Comparison of ENCODE assay signal across 8 cellular contexts in the genomic region with DNA sequence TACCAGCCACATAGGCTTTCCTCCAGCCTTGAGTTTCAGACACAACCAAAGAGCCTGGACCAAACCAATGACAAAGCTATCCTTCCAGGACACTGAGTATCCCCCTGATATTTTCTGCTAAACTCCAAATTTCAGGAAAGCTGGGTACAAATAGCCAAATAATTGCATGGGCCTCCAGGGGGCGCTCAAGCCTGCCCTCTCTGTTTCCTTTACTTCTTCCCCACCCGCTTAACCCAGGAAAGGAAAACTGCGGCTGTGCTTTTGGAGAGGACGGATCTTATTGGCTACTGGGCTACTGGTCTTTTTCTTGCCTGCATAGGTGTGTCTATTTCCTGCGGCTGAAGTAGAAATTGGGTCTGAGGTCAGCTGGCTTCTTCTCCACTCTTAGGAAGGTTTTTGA. TPM values are rescaled to one million over a fixed set of nuclear protein-coding genes. Genes with fewer than 3 reads are reported as not detected.
DNase-seq lines count a peak whose midpoint lies in the region; ATAC-seq, FAIRE-seq and TF ChIP-seq lines count a peak whose summit lies in the region.

No MANE protein-coding gene starts in this region.

- peak; percentile 66 for FAIRE-seq in G401.6 (lab: Jason Lieb, UNC)

- no peaks in the 10 kb centered on the region for H3K4me1 Mint-ChIP-seq in brain

- H3K4me3 Mint-ChIP-seq in brain, result no peak overlapping the region

- no peak overlapping the region for H3K27ac Mint-ChIP-seq in brain

- H3K9me3 Mint-ChIP-seq in brain, result peaks cover 22 to 42% (median 37%) of the 10 kb centered on the region in 5 experiments

- DNase-seq in M059J (ENCODE audit: low read depth) (peak; percentile 40), UCSD-AML1 (lab: John Stamatoyannopoulos, UW; ENCODE audit: unreplicated experiment) (peak; percentile 69), inferior parietal cortex (ENCODE audit: extremely low spot score) (peak; percentile 54)
- DNase-seq in stimulated activated CD4-positive, alpha-beta T cell treated with anti-CD3 and anti-CD28 coated beads, Interleukin-1b, Interleukin-23, amount 100 ng/mL, for 48 hours, result peak; percentile 34

- H3K36me3 Mint-ChIP-seq in brain, result no peaks in the 10 kb centered on the region

- peak; percentile 47 to 61 for TF ChIP-seq CTCF in brain (conservative IDR thresholded peaks at IDR 0.05)

- H3K27me3 Mint-ChIP-seq in brain, result peaks cover 18% of the 10 kb centered on the region

- ATAC-seq in GM19023 (IDR thresholded peaks at IDR 0.05; ENCODE audit: unreplicated experiment), result no peak
- no peak for ATAC-seq in HG02759 (IDR thresholded peaks at IDR 0.05; ENCODE audit: unreplicated experiment)

RNA-seq across cellular contexts. Expression of a gene that starts 30.1 kb away (rescaled TPM):
- total RNA-seq in M059J (2014; rRNA removed; shearing (Covaris generic)), result 0.49 TPM in 1 of 2 replicates, not detected in the other
- 1.4 TPM for polyA plus RNA-seq in brain (ENCODE audit: insufficient read depth, low read depth, low replicate concordance)

RNA-seq across cellular contexts. Expression of a gene that starts 30.2 kb away (rescaled TPM):
- 0.12 TPM in 1 of 2 replicates, not detected in the other for total RNA-seq in M059J (2014; rRNA removed; shearing (Covaris generic))
- 3.2 TPM for polyA plus RNA-seq in brain (ENCODE audit: insufficient read depth, low read depth, low replicate concordance)

RNA-seq across cellular contexts. Expression of a gene that starts 47.7 kb away (rescaled TPM):
- total RNA-seq in M059J (2014; rRNA removed; shearing (Covaris generic)), result not detected in 2 replicates
- not detected for polyA plus RNA-seq in brain (ENCODE audit: insufficient read depth, low read depth, low replicate concordance)

RNA-seq across cellular contexts. Expression of a gene that starts 50.3 kb away (rescaled TPM):
- 0.37 TPM in 1 of 2 replicates, not detected in the other for total RNA-seq in M059J (2014; rRNA removed; shearing (Covaris generic))
- 1.8 TPM for polyA plus RNA-seq in brain (ENCODE audit: insufficient read depth, low read depth, low replicate concordance)
